Comparison of ENCODE assay signal across 30 cellular contexts in genomic region chr2:118822572-118822971, GRCh38. TPM values are rescaled to one million over a fixed set of nuclear protein-coding genes. Genes with fewer than 3 reads are reported as not detected.
"Had no signal": no experiment of that assay in that cellular context is flagged by ENCODE, and none has a peak within 500 bp of the region (broad histone marks: within the 10 kb centered on the region; RNA-seq: fewer than 3 reads in every experiment).

No MANE protein-coding gene starts in this region.

- H3K4me3 Mint-ChIP-seq: stimulated activated effector memory CD8-positive, alpha-beta T cell treated with anti-CD3 and anti-CD28 coated beads, Interleukin-12 subunit alpha, Interleukin-12 subunit beta, amount 100 ng/mL, for 72 hours; stimulated activated naive B cell treated with anti-CD40 and anti-IgM and Interleukin-4, amounts not matched to agents 10 μg/mL and 1 μg/mL and 100 μg/mL, for 72 hours; stimulated activated naive CD8-positive, alpha-beta T cell treated with anti-CD3 and anti-CD28 coated beads, Interleukin-15, amount 100 ng/mL, for 72 hours; stimulated activated naive CD8-positive, alpha-beta T cell treated with anti-CD3 and anti-CD28 coated beads, Interleukin-15, Interleukin-2, amounts not matched to agents 100 ng/mL and 50 ng/mL, for 24 hours; type B pancreatic cell had no signal

- ATAC-seq: stimulated activated effector memory CD8-positive, alpha-beta T cell treated with anti-CD3 and anti-CD28 coated beads, Interleukin-12 subunit alpha, Interleukin-12 subunit beta, amount 100 ng/mL, for 72 hours; stimulated activated naive B cell treated with anti-CD40 and anti-IgM and Interleukin-4, amounts not matched to agents 10 μg/mL and 1 μg/mL and 100 μg/mL, for 72 hours; stimulated activated naive CD8-positive, alpha-beta T cell treated with anti-CD3 and anti-CD28 coated beads, Interleukin-15, amount 100 ng/mL, for 72 hours; stimulated activated naive CD8-positive, alpha-beta T cell treated with anti-CD3 and anti-CD28 coated beads, Interleukin-15, Interleukin-2, amounts not matched to agents 100 U/mL and 50 U/mL, for 24 hours; upper lobe of right lung had no signal

- H3K4me1 ChIP-seq: stomach, suprapubic skin, testis, thyroid gland, tibial artery, tibial nerve, transverse colon, upper lobe of left lung, upper lobe of right lung, uterus, vagina had no signal

- H3K9me3 Mint-ChIP-seq: stimulated activated effector memory CD8-positive, alpha-beta T cell treated with anti-CD3 and anti-CD28 coated beads, Interleukin-12 subunit alpha, Interleukin-12 subunit beta, amount 100 ng/mL, for 72 hours; stimulated activated naive B cell treated with anti-CD40 and anti-IgM and Interleukin-4, amounts not matched to agents 10 μg/mL and 1 μg/mL and 100 μg/mL, for 72 hours; stimulated activated naive CD8-positive, alpha-beta T cell treated with anti-CD3 and anti-CD28 coated beads, Interleukin-15, amount 100 ng/mL, for 72 hours; stimulated activated naive CD8-positive, alpha-beta T cell treated with anti-CD3 and anti-CD28 coated beads, Interleukin-15, Interleukin-2, amounts not matched to agents 100 ng/mL and 50 ng/mL, for 24 hours; type B pancreatic cell had no signal

- H3K4me1 Mint-ChIP-seq: stimulated activated effector memory CD8-positive, alpha-beta T cell treated with anti-CD3 and anti-CD28 coated beads, Interleukin-12 subunit alpha, Interleukin-12 subunit beta, amount 100 ng/mL, for 72 hours; stimulated activated naive B cell treated with anti-CD40 and anti-IgM and Interleukin-4, amounts not matched to agents 10 μg/mL and 1 μg/mL and 100 μg/mL, for 72 hours had no signal

- H3K36me3 Mint-ChIP-seq: stimulated activated effector memory CD8-positive, alpha-beta T cell treated with anti-CD3 and anti-CD28 coated beads, Interleukin-12 subunit alpha, Interleukin-12 subunit beta, amount 100 ng/mL, for 72 hours; stimulated activated naive B cell treated with anti-CD40 and anti-IgM and Interleukin-4, amounts not matched to agents 10 μg/mL and 1 μg/mL and 100 μg/mL, for 72 hours; type B pancreatic cell had no signal

- H3K27me3 ChIP-seq: testis, thyroid gland, upper lobe of left lung, vagina had no signal

- DNase-seq: stimulated activated CD4-positive, alpha-beta T cell treated with anti-CD3 and anti-CD28 coated beads, Interleukin-2, amount 100 ng/mL, for 48 hours; stimulated activated CD4-positive, alpha-beta T cell treated with anti-CD3 and anti-CD28 coated beads, Interleukin-4, amount 100 ng/mL, for 1 hour; stimulated activated CD4-positive, alpha-beta T cell treated with anti-CD3 and anti-CD28 coated beads, Interleukin-4, amount 100 ng/mL, for 24 hours; stimulated activated CD4-positive, alpha-beta T cell treated with anti-CD3 and anti-CD28 coated beads, Interleukin-4, amount 100 ng/mL, for 4 hours; stimulated activated CD8-positive, alpha-beta memory T cell treated with anti-CD3 and anti-CD28 coated beads, Interleukin-4, amount 100 ng/mL, for 48 hours; stimulated activated naive B cell treated with anti-CD40 and anti-IgM and Interleukin-4, amounts not matched to agents 10 μg/mL and 1 μg/mL and 100 μg/mL, for 72 hours; stimulated activated naive CD4-positive, alpha-beta T cell; stimulated activated naive CD4-positive, alpha-beta T cell treated with Interleukin-2 at 50 U/mL for 16 hours; stimulated activated naive CD8-positive, alpha-beta T cell treated with anti-CD3 and anti-CD28 coated beads, Interleukin-15, amount 100 ng/mL, for 72 hours; stimulated activated naive CD8-positive, alpha-beta T cell treated with anti-CD3 and anti-CD28 coated beads, Interleukin-15, Interleukin-2, amounts not matched to agents 100 U/mL and 50 U/mL, for 24 hours; stomach; substantia nigra; testis; thyroid gland; tibial artery; transverse colon; trophoblast cell; upper lobe of left lung; upper lobe of right lung; uterus had no signal

- H3K9me3 ChIP-seq: stomach, suprapubic skin, testis, thoracic aorta, thyroid gland, tibial artery, tibial nerve, transverse colon, upper lobe of left lung, upper lobe of right lung, uterus, vagina had no signal

- H3K27ac ChIP-seq: stomach, suprapubic skin, testis, thoracic aorta, thyroid gland, tibial artery, tibial nerve, transverse colon, upper lobe of left lung, upper lobe of right lung, uterus, vagina had no signal

- H3K27ac Mint-ChIP-seq: stimulated activated effector memory CD8-positive, alpha-beta T cell treated with anti-CD3 and anti-CD28 coated beads, Interleukin-12 subunit alpha, Interleukin-12 subunit beta, amount 100 ng/mL, for 72 hours; stimulated activated naive B cell treated with anti-CD40 and anti-IgM and Interleukin-4, amounts not matched to agents 10 μg/mL and 1 μg/mL and 100 μg/mL, for 72 hours; stimulated activated naive CD8-positive, alpha-beta T cell treated with anti-CD3 and anti-CD28 coated beads, Interleukin-15, amount 100 ng/mL, for 72 hours; stimulated activated naive CD8-positive, alpha-beta T cell treated with anti-CD3 and anti-CD28 coated beads, Interleukin-15, Interleukin-2, amounts not matched to agents 100 ng/mL and 50 ng/mL, for 24 hours; type B pancreatic cell had no signal

- H3K4me3 ChIP-seq: stomach, suprapubic skin, testis, thoracic aorta, thyroid gland, tibial artery, tibial nerve, transverse colon, upper lobe of left lung, upper lobe of right lung, uterus, vagina had no signal

- H3K36me3 ChIP-seq: stomach, suprapubic skin, thoracic aorta, thyroid gland, tibial artery, tibial nerve, transverse colon, upper lobe of left lung, upper lobe of right lung, uterus, vagina had no signal

RNA-seq across cellular contexts. Expression of gene EN1, which starts 24.9 kb away (rescaled TPM):
- total RNA-seq: stomach, temporal lobe, thoracic aorta, transverse colon, upper lobe of right lung, ureter, urinary bladder, uterus, vagina had no signal
- polyA plus RNA-seq: stomach, urinary bladder had no signal
